1 cellular context compared by ENCODE assay signal in the genomic region with DNA sequence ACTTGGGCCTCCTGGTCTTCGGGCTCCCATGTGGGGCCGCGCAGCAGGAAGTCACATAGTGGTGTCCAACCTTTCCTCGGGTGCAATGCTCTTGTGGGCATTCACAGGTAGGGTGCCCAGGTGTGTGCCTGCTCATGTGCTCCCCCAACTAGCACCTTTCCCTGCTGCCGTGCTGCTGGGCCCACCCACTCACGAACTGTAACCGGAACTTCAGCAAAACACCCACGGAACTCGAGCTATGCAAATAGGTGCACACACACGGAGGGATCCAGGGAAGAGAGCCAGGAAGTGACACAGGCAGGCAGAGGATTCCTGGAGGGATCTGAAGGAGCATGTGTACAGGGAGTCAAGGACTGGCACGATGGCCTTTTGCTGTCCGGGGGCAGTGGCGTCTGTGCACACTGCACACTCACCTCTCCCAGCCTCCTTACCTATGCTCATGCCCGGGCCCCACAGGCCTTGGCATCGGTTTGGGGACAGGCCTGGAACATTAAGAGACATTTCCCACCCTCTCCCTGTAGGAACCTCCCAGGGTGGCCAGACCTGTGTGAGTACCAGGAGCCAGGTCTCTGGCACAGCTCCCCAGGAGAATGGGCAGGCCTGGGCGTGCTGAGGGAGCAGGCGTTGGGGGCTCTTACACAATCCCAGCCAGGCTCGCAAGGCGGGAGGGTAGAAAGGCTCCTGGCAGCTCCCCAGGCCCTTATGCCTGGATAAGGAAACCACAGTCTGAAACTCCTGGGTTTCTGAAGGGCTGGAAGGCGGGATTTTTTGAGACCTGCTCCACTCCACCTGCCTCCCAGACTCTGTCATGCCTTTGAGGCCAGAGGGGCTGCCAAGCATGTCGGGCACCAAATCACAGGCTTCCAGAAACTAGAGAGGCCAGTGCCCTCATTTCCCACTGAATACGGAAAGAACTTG.
TF ChIP-seq lines count a peak whose summit lies in the region.

No MANE protein-coding gene starts in this region.

TF ChIP-seq in HEK293, 187 proteins besides CTCF, POLR2A, EP300 and RAD21 (continued from another document and continues in another):
- TF ChIP-seq TSHZ1 (tag by site-specific recombination; IDR thresholded peaks at IDR 0.05; ENCODE audit: borderline replicate concordance) (no peak), ZNF626 (tag by site-specific recombination; IDR thresholded peaks at IDR 0.05) (no peak), GLIS2 (tag by site-specific recombination; IDR thresholded peaks at IDR 0.05) (peak; percentile 42; the same call in 1 of the 2 replicates), YY1 (tag by site-specific recombination; IDR thresholded peaks at IDR 0.05) (no peak), ZNF768 (tag by site-specific recombination; IDR thresholded peaks at IDR 0.05) (no peak), REPIN1 (tag by site-specific recombination; IDR thresholded peaks at IDR 0.05; ENCODE audit: low read depth) (no peak), WT1 (tag by site-specific recombination; IDR thresholded peaks at IDR 0.05) (0 out of 2 replicates have a peak, but pooled peaks have one; percentile 18), ZBTB48 (tag by site-specific recombination; IDR thresholded peaks at IDR 0.05) (peak; percentile 72; the same call in 1 of the 2 replicates), ZNF549 (tag by site-specific recombination; IDR thresholded peaks at IDR 0.05) (no peak), ZNF558 (tag by site-specific recombination; IDR thresholded peaks at IDR 0.05) (no peak), ZNF426 (tag by site-specific recombination; IDR thresholded peaks at IDR 0.05) (no peak), ZBTB20 (tag by site-specific recombination; IDR thresholded peaks at IDR 0.05) (peak; percentile 95), PRDM6 (tag by site-specific recombination; IDR thresholded peaks at IDR 0.05) (no peak), ZFP69B (tag by site-specific recombination; IDR thresholded peaks at IDR 0.05) (no peak), ZSCAN23 (tag by site-specific recombination; IDR thresholded peaks at IDR 0.05) (no peak), ZSCAN18 (tag by site-specific recombination; IDR thresholded peaks at IDR 0.05) (no peak), ZNF341 (tag by site-specific recombination; IDR thresholded peaks at IDR 0.05; ENCODE audit: low read depth) (peak; percentile 93), ZBTB17 (tag by site-specific recombination; IDR thresholded peaks at IDR 0.05) (peak; percentile 78), ZBTB7A (tag by site-specific recombination; IDR thresholded peaks at IDR 0.05; ENCODE audit: low read depth) (no peak), ZBTB10 (tag by site-specific recombination; IDR thresholded peaks at IDR 0.05) (no peak), EGR2 (tag by site-specific recombination; IDR thresholded peaks at IDR 0.05; ENCODE audit: low read depth) (peak; percentile 72), ZNF660 (tag by site-specific recombination; IDR thresholded peaks at IDR 0.05) (no peak), PRDM10 (tag by site-specific recombination; IDR thresholded peaks at IDR 0.05) (peak; percentile 73), ZNF510 (tag by site-specific recombination; IDR thresholded peaks at IDR 0.05; ENCODE audit: insufficient replicate concordance) (no peak), OVOL3 (tag by site-specific recombination; IDR thresholded peaks at IDR 0.05) (no peak), IKZF3 (tag by site-specific recombination; IDR thresholded peaks at IDR 0.05) (0 out of 2 replicates have a peak, but pooled peaks have one; percentile 22), ZBTB49 (tag by site-specific recombination; IDR thresholded peaks at IDR 0.05; ENCODE audit: low read depth) (no peak), PRDM1 (tag by site-specific recombination; IDR thresholded peaks at IDR 0.05) (no peak)
- TF ChIP-seq, protein P1, sequence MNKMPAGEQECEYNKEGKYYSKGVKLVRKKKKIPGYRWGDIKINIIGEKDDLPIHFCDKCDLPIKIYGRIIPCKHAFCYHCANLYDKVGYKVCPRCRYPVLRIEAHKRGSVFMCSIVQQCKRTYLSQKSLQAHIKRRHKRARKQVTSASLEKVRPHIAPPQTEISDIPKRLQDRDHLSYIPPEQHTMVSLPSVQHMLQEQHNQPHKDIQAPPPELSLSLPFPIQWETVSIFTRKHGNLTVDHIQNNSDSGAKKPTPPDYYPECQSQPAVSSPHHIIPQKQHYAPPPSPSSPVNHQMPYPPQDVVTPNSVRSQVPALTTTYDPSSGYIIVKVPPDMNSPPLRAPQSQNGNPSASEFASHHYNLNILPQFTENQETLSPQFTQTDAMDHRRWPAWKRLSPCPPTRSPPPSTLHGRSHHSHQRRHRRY (tag by site-specific recombination; IDR thresholded peaks at IDR 0.05), result no peak
- TF ChIP-seq, protein P2, sequence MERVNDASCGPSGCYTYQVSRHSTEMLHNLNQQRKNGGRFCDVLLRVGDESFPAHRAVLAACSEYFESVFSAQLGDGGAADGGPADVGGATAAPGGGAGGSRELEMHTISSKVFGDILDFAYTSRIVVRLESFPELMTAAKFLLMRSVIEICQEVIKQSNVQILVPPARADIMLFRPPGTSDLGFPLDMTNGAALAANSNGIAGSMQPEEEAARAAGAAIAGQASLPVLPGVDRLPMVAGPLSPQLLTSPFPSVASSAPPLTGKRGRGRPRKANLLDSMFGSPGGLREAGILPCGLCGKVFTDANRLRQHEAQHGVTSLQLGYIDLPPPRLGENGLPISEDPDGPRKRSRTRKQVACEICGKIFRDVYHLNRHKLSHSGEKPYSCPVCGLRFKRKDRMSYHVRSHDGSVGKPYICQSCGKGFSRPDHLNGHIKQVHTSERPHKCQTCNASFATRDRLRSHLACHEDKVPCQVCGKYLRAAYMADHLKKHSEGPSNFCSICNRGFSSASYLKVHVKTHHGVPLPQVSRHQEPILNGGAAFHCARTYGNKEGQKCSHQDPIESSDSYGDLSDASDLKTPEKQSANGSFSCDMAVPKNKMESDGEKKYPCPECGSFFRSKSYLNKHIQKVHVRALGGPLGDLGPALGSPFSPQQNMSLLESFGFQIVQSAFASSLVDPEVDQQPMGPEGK (tag by site-specific recombination; IDR thresholded peaks at IDR 0.05), result peak; percentile 70
- TF ChIP-seq, protein P3, sequence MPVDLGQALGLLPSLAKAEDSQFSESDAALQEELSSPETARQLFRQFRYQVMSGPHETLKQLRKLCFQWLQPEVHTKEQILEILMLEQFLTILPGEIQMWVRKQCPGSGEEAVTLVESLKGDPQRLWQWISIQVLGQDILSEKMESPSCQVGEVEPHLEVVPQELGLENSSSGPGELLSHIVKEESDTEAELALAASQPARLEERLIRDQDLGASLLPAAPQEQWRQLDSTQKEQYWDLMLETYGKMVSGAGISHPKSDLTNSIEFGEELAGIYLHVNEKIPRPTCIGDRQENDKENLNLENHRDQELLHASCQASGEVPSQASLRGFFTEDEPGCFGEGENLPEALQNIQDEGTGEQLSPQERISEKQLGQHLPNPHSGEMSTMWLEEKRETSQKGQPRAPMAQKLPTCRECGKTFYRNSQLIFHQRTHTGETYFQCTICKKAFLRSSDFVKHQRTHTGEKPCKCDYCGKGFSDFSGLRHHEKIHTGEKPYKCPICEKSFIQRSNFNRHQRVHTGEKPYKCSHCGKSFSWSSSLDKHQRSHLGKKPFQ (tag by site-specific recombination; IDR thresholded peaks at IDR 0.05), result no peak
